ENCODE assay signal across 1 cellular context in genomic region chr21:32403201-32403701, GRCh38.
TF ChIP-seq lines count a peak whose summit lies in the region.

No MANE protein-coding gene starts in this region.

TF ChIP-seq in endothelial cell of umbilical vein, 7 proteins besides CTCF, POLR2A, EP300 and RAD21:
- TF ChIP-seq POLR2AphosphoS5 (IDR thresholded peaks at IDR 0.05; ENCODE audit: insufficient read depth, low read depth, low read length), result peak; percentile 46
- peak; percentile 53 for TF ChIP-seq JUN (IDR thresholded peaks at IDR 0.05; ENCODE audit: borderline replicate concordance, insufficient read depth, insufficient read length, low read depth)
- no peak for TF ChIP-seq EZH2 (IDR thresholded peaks at IDR 0.05; ENCODE audit: borderline replicate concordance, low read depth, low read length, severe bottlenecking)
- peak; percentile 79 for TF ChIP-seq FOS (IDR thresholded peaks at IDR 0.05; ENCODE audit: borderline replicate concordance, insufficient read depth, low read length)
- peak; percentile 93 for TF ChIP-seq GATA2 (IDR thresholded peaks at IDR 0.05; ENCODE audit: insufficient read depth, insufficient read length, low read depth, low read length)
- no peak for TF ChIP-seq MYC (IDR thresholded peaks at IDR 0.05; ENCODE audit: low read depth, low read length)
- no peak for TF ChIP-seq MAX (IDR thresholded peaks at IDR 0.05; ENCODE audit: insufficient read depth, insufficient read length)
